ENCODE assay signal across 14 cellular contexts in the genomic region with DNA sequence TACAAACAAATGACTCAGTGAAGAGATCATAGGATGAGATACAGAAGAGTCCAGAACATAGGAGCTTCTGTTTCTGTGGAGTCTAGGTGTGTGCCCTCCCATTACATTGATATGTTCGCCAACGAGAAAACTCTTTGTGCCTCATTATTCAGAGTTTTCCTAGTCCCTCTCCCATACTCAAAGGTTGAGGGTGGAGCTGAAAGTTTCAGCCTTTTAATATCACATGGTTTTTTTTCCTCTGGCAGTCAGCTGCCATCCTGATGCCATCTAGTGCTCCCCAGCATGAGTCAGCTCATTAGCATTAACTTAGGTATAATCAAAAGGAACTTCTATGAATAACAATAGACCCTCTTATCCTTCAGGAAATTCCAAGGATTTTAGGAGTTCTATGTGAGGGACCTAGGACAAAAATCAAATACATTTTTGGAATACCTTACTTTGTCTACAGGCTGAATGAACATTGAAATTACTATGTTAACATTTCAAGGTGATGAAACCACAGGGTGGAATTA.
A peak's percentile ranks its signal among the peaks of the same experiment; 100 is the strongest.
DNase-seq lines count a peak whose midpoint lies in the region; ATAC-seq and TF ChIP-seq lines count a peak whose summit lies in the region.
"Had no signal": no experiment of that assay in that cellular context is flagged by ENCODE, and none has a peak within 500 bp of the region (broad histone marks: within the 10 kb centered on the region; RNA-seq: fewer than 3 reads in every experiment).

No MANE protein-coding gene starts in this region.

- no peak for TF ChIP-seq CTCF in kidney epithelial cell (IDR thresholded peaks at IDR 0.05; ENCODE audit: insufficient read depth, low read length, poor library complexity, severe bottlenecking)

- no peaks in the 10 kb centered on the region for H3K27me3 ChIP-seq in MG63
- no peaks in the 10 kb centered on the region for H3K27me3 ChIP-seq in kidney epithelial cell (ENCODE audit: control insufficient read depth, insufficient read depth, low read length)
- H3K27me3 ChIP-seq: adrenal gland, stomach had no signal

- DNase-seq in ELR (ENCODE audit: low read depth) (peak; percentile 11), MG63 (peak; percentile 30), dermis blood vessel endothelial cell (peak; percentile 72), kidney epithelial cell (ENCODE audit: low read depth) (peak; percentile 12), HEK293T (ENCODE audit: extremely low spot score) (no peak), NCI-H1048 (lab: John Stamatoyannopoulos, UW) (no peak)
- no peak for DNase-seq in activated T-cell treated with anti-CD3 and anti-CD28 coated beads, Interleukin-2, amount 50 U/mL, for 48 hours
- DNase-seq: adrenal gland, left ventricle myocardium superior, NCI-H1105, NCI-H446, stomach, T-cell had no signal

- CTCF ChIA-PET in HEK293T (lab: Yijun Ruan, JAX) = no interaction called here

- H3K36me3 ChIP-seq in MG63 (no peaks in the 10 kb centered on the region), kidney epithelial cell (ENCODE audit: control insufficient read depth, insufficient read depth, low read length) (no peaks in the 10 kb centered on the region)
- H3K36me3 ChIP-seq: adrenal gland, stomach had no signal

- no peaks in the 10 kb centered on the region for H3K9me3 ChIP-seq in MG63
- H3K9me3 ChIP-seq: adrenal gland, stomach had no signal

- ATAC-seq in GM18867 (IDR thresholded peaks at IDR 0.05; ENCODE audit: unreplicated experiment) = no peak
- ATAC-seq: left ventricle myocardium superior, T-cell had no signal

- POLR2A ChIA-PET in HEK293T (lab: Yijun Ruan, JAX) = no interaction called here

- no peak overlapping the region for H3K4me3 ChIP-seq in MG63
- H3K4me3 ChIP-seq in kidney epithelial cell (ENCODE audit: low read depth, low read length) = no peak overlapping the region
- H3K4me3 ChIP-seq: adrenal gland, stomach had no signal

TF ChIP-seq in HEK293T, 16 proteins besides CTCF, POLR2A, EP300 and RAD21:
- TF ChIP-seq FOXA1 (IDR thresholded peaks at IDR 0.05) (no peak), SUZ12 (IDR thresholded peaks at IDR 0.05) (no peak), SP1 (IDR thresholded peaks at IDR 0.05) (no peak), BHLHE40 (IDR thresholded peaks at IDR 0.05; ENCODE audit: borderline replicate concordance) (no peak), ZNF384 (IDR thresholded peaks at IDR 0.05) (no peak)

Comparison
In these comparisons a context has a peak if more than half of its experiments do, and no peak if none do; other contexts are left out.
1. DNase-seq: peak in ELR (single experiment), MG63 (single experiment), dermis blood vessel endothelial cell (single experiment) and kidney epithelial cell (single experiment); none in HEK293T (single experiment), activated T-cell treated with anti-CD3 and anti-CD28 coated beads, Interleukin-2, amount 50 U/mL, for 48 hours (0 of 2) and NCI-H1048 (single experiment).